8 cellular contexts compared by ENCODE assay signal in the genomic region with DNA sequence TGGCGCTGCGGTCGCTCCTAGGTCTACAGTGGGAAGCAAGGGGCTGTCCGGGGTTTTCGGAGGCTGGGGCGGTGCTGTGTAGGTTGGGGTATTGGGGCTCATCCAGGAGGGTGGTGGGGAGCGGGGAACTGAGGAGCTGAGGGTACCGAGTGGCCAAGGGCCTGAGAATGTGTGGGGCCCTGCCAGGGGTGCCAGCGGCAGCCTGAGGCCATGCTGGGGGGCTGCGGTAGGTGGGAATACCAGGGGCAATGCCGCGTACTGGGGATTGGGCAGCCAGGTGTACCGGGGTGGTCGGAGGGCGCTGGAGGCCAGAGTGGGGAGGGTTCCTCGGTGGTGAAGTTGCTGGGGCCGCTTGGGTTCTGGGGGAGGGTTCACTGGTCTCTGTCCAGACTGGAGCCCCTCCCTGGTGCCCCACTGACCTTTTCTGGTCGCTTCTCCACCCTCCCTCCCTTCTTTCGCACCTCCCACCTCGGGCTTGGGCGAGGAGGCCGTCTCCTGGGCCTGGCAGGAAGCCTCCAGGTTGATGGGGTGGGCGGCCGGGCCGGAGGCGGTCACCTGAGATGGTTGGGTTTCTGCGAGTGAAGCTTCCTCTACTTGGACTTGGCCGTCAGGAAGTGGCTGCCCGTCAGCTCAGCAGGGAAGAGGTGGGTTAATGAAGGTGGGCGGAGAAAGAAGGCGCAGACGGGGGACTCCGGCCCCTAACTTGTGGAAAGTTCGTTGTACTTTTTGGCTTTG. TPM values are rescaled to one million over a fixed set of nuclear protein-coding genes. Genes with fewer than 3 reads are reported as not detected.
DNase-seq lines count a peak whose midpoint lies in the region; ATAC-seq, FAIRE-seq and TF ChIP-seq lines count a peak whose summit lies in the region.

No MANE protein-coding gene starts in this region.

- CTCF ChIA-PET in endothelial cell of umbilical vein (lab: Charles Lee): no interaction called here

- FAIRE-seq in endothelial cell of umbilical vein (lab: Jason Lieb, UNC): peak; percentile 56

- H3K9me3 ChIP-seq in SJSA1 (replicated peaks) (no peaks in the 10 kb centered on the region), endothelial cell of umbilical vein (replicated peaks; ENCODE audit: control insufficient read depth, insufficient read depth, low read length) (no peaks in the 10 kb centered on the region)

- TSS peak; percentile 79 for BruUV-seq in endothelial cell of umbilical vein (replicated peaks; lab: Mats Ljungman, UMichigan)

- H3K36me3 ChIP-seq in SJSA1 (peaks cover 45% of the 10 kb centered on the region), endothelial cell of umbilical vein (ENCODE audit: control insufficient read depth in 2 of 2, extremely low read depth in 1 of 2, insufficient read depth in 2 of 2, low read length in 2 of 2) (peaks cover 10 to 29% of the 10 kb centered on the region in 2 experiments)

- H3K27me3 ChIP-seq in SJSA1 (replicated peaks) (no peaks in the 10 kb centered on the region), endothelial cell of umbilical vein (ENCODE audit: control insufficient read depth in 2 of 2, insufficient read depth in 2 of 2, low read length in 2 of 2) (no peaks in the 10 kb centered on the region)

- H3K27ac ChIP-seq in SJSA1 (peak overlapping the region; percentile 76), endothelial cell of umbilical vein (ENCODE audit: insufficient read depth, low read depth, low read length) (peak overlapping the region; percentile 89)

- H3K9me3 Mint-ChIP-seq in natural killer cell: no peaks in the 10 kb centered on the region

- H3K9me1 ChIP-seq in endothelial cell of umbilical vein (replicated peaks; ENCODE audit: control insufficient read depth, extremely low read depth, insufficient read depth, low read length): no peaks in the 10 kb centered on the region

- H3K36me3 Mint-ChIP-seq in natural killer cell: no peaks in the 10 kb centered on the region

- TF ChIP-seq CTCF in endothelial cell of umbilical vein (IDR thresholded peaks at IDR 0.05; ENCODE audit: extremely low read depth in 1 of 2, insufficient read depth in 1 of 2, low read depth in 1 of 2, low read length in 2 of 2) (no peak), natural killer cell (IDR thresholded peaks at IDR 0.05) (no peak)

- peak; percentile 31 for DNase-seq in activated T-cell treated with anti-CD3 and anti-CD28 coated beads, Interleukin-2, amount 50 U/mL, for 1 hour
- DNase-seq in activated T-cell treated with anti-CD3 and anti-CD28 coated beads for 4 hours (no peak), SJSA1 (ENCODE audit: low read depth in 1 of 2, low spot score in 2 of 2) (peak in 1 of 2 experiments; percentile 27), endothelial cell of umbilical vein (ENCODE audit: low read depth, low spot score) (peak; percentile 52), natural killer cell (peak; percentile 36), cerebellar nuclear complex (lab: John Stamatoyannopoulos, UW) (no peak), T-helper 9 cell (no peak)

- POLR2A ChIA-PET in endothelial cell of umbilical vein (lab: Charles Lee): no interaction called here

- intact Hi-C loops in endothelial cell of umbilical vein (cut with micrococcal nuclease) (loop anchor here (5.0 kb wide), 1 partner anchor 200 kb away; a partner anchor contains a TSS), natural killer cell (cut with micrococcal nuclease) (loop anchor here (2.0 to 10.0 kb wide), 4 partner anchors 65 to 1103 kb away; a partner anchor contains a TSS)

- dilution Hi-C loops in endothelial cell of umbilical vein (cut with MboI; ENCODE audit: extremely low pct_ligation_motif_present, low sequenced_read_pairs): no loop called here

- no peak for TF ChIP-seq POLR2A in endothelial cell of umbilical vein (IDR thresholded peaks at IDR 0.05; ENCODE audit: low read depth, low read length)

- H3K4me3 Mint-ChIP-seq in natural killer cell: peak overlapping the region; percentile 92

- H3K27me3 Mint-ChIP-seq in natural killer cell (ENCODE audit: low read depth in 2 of 2): no peaks in the 10 kb centered on the region

- peak overlapping the region; percentile 71 for H3K4me2 ChIP-seq in endothelial cell of umbilical vein (ENCODE audit: insufficient read depth, low read length)

- H3K4me1 Mint-ChIP-seq in natural killer cell: peaks cover 21 to 40% of the 10 kb centered on the region in 2 donors

- H3K4me3 ChIP-seq in SJSA1: peak overlapping the region; percentile 83
- H3K4me3 ChIP-seq in endothelial cell of umbilical vein (replicated peaks in 1 of 3; ENCODE audit: insufficient read depth in 1 of 3, low read depth in 1 of 3, low read length in 3 of 3): peak overlapping the region; percentile 76 to 96 (median 90)

- no peak overlapping the region for H2AFZ ChIP-seq in endothelial cell of umbilical vein (ENCODE audit: low read depth, low read length)

- H3K4me1 ChIP-seq in SJSA1 (replicated peaks): peaks cover 9% of the 10 kb centered on the region
- H3K4me1 ChIP-seq in endothelial cell of umbilical vein (ENCODE audit: control insufficient read depth, extremely low read depth, insufficient read depth, low read length): peaks cover 2% of the 10 kb centered on the region

- peak; percentile 35 for ATAC-seq in HG02588 (IDR thresholded peaks at IDR 0.05; ENCODE audit: unreplicated experiment)
- peak; percentile 8 to 22 (median 14) for ATAC-seq in natural killer cell

- H4K20me1 ChIP-seq in endothelial cell of umbilical vein (replicated peaks; ENCODE audit: control insufficient read depth, extremely low read depth, insufficient read depth, low read length): no peaks in the 10 kb centered on the region

- H3K79me2 ChIP-seq in endothelial cell of umbilical vein (ENCODE audit: control insufficient read depth, insufficient read depth, low read length): peaks cover 47% of the 10 kb centered on the region

- H3K9ac ChIP-seq in endothelial cell of umbilical vein (replicated peaks; ENCODE audit: extremely low read depth, insufficient read depth, low read length): peak overlapping the region; percentile 97

- peak overlapping the region; percentile 87 to 93 for H3K27ac Mint-ChIP-seq in natural killer cell

TF ChIP-seq in endothelial cell of umbilical vein, 7 proteins besides CTCF, POLR2A, EP300 and RAD21:
- TF ChIP-seq MYC (IDR thresholded peaks at IDR 0.05; ENCODE audit: low read depth, low read length) (no peak), FOS (IDR thresholded peaks at IDR 0.05; ENCODE audit: borderline replicate concordance, insufficient read depth, low read length) (no peak), EZH2 (IDR thresholded peaks at IDR 0.05; ENCODE audit: borderline replicate concordance, low read depth, low read length, severe bottlenecking) (no peak), POLR2AphosphoS5 (IDR thresholded peaks at IDR 0.05; ENCODE audit: insufficient read depth, low read depth, low read length) (no peak), GATA2 (IDR thresholded peaks at IDR 0.05; ENCODE audit: insufficient read depth, insufficient read length, low read depth, low read length) (no peak), JUN (IDR thresholded peaks at IDR 0.05; ENCODE audit: borderline replicate concordance, insufficient read depth, insufficient read length, low read depth) (no peak)
- TF ChIP-seq, protein P1, sequence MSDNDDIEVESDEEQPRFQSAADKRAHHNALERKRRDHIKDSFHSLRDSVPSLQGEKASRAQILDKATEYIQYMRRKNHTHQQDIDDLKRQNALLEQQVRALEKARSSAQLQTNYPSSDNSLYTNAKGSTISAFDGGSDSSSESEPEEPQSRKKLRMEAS (IDR thresholded peaks at IDR 0.05; ENCODE audit: insufficient read depth, insufficient read length): no peak
TF ChIP-seq in endothelial cell of umbilical vein: peak in this region for 0.

RNA-seq across cellular contexts. Expression of a gene that starts 0.9 kb away (rescaled TPM):
- 26.9 and 38.0 TPM in 2 replicates for total RNA-seq in SJSA1 (2014; rRNA removed; shearing (Covaris generic))
- total RNA-seq in endothelial cell of umbilical vein: 39.7 and 45.5 TPM in 2 replicates
- polyA plus RNA-seq in endothelial cell of umbilical vein: 25.9 TPM in 2 replicates
- polyA plus RNA-seq in endothelial cell of umbilical vein (2011; cell fraction: cytosol; rRNA removed): 13.3 and 21.4 TPM in 2 replicates
- polyA plus RNA-seq in endothelial cell of umbilical vein (2011; cell fraction: nucleus; rRNA removed): 184 and 189 TPM in 2 replicates
- 23.6 and 32.2 TPM in 2 replicates for polyA plus RNA-seq in endothelial cell of umbilical vein (2012)
- 8.8 and 12.6 TPM in 2 replicates for polyA minus RNA-seq in endothelial cell of umbilical vein
- 6.5 TPM for polyA minus RNA-seq in endothelial cell of umbilical vein (2011; cell fraction: cytosol; rRNA and poly(A)+ RNA removed)
- polyA minus RNA-seq in endothelial cell of umbilical vein (2011; cell fraction: nucleus; rRNA and poly(A)+ RNA removed): 19.0 and 28.8 TPM in 2 replicates
- total RNA-seq in natural killer cell: 100 to 1,000 TPM; 120 to 141 (median 121) TPM

RNA-seq across cellular contexts. Expression of a gene that starts 22.6 kb away (rescaled TPM):
- total RNA-seq in SJSA1 (2014; rRNA removed; shearing (Covaris generic)): not detected in 2 replicates
- total RNA-seq in endothelial cell of umbilical vein (not detected in 2 replicates), natural killer cell (1 to 10 TPM in 2 of 3 donors, under 1 TPM in 1; 0.79 to 1.8 (median 1.5) TPM)
- 0.10 TPM in 1 of 2 replicates, not detected in the other for polyA plus RNA-seq in endothelial cell of umbilical vein
- polyA plus RNA-seq in endothelial cell of umbilical vein (2011; cell fraction: cytosol; rRNA removed): not detected in 2 replicates
- 0.11 and 0.29 TPM in 2 replicates for polyA plus RNA-seq in endothelial cell of umbilical vein (2011; cell fraction: nucleus; rRNA removed)
- polyA plus RNA-seq in endothelial cell of umbilical vein (2012): not detected in 2 replicates
- polyA minus RNA-seq in endothelial cell of umbilical vein: 0.19 TPM in 1 of 2 replicates, not detected in the other
- not detected for polyA minus RNA-seq in endothelial cell of umbilical vein (2011; cell fraction: cytosol; rRNA and poly(A)+ RNA removed)
- polyA minus RNA-seq in endothelial cell of umbilical vein (2011; cell fraction: nucleus; rRNA and poly(A)+ RNA removed): not detected in 2 replicates

RNA-seq across cellular contexts. Expression of a gene that starts 55.3 kb away (rescaled TPM):
- not detected in 2 replicates for total RNA-seq in SJSA1 (2014; rRNA removed; shearing (Covaris generic))
- not detected in 2 replicates for total RNA-seq in endothelial cell of umbilical vein
- polyA plus RNA-seq in endothelial cell of umbilical vein: not detected in 2 replicates
- not detected in 2 replicates for polyA plus RNA-seq in endothelial cell of umbilical vein (2011; cell fraction: cytosol; rRNA removed)
- not detected in 2 replicates for polyA plus RNA-seq in endothelial cell of umbilical vein (2011; cell fraction: nucleus; rRNA removed)
- not detected in 2 replicates for polyA plus RNA-seq in endothelial cell of umbilical vein (2012)
- not detected in 2 replicates for polyA minus RNA-seq in endothelial cell of umbilical vein
- not detected for polyA minus RNA-seq in endothelial cell of umbilical vein (2011; cell fraction: cytosol; rRNA and poly(A)+ RNA removed)
- polyA minus RNA-seq in endothelial cell of umbilical vein (2011; cell fraction: nucleus; rRNA and poly(A)+ RNA removed): not detected in 2 replicates
- 100 to 1,000 TPM in 2 of 3 donors, 10 to 100 TPM in 1; 73.7 to 114 (median 107) TPM for total RNA-seq in natural killer cell

Comparison
In these comparisons a context has a peak if more than half of its experiments do, and no peak if none do; other contexts are left out.
1. DNase-seq: peak in activated T-cell treated with anti-CD3 and anti-CD28 coated beads, Interleukin-2, amount 50 U/mL, for 1 hour (single experiment), endothelial cell of umbilical vein (single experiment) and natural killer cell (single experiment); none in activated T-cell treated with anti-CD3 and anti-CD28 coated beads for 4 hours (single experiment), cerebellar nuclear complex (0 of 2) and T-helper 9 cell (single experiment).
2. RNA of a gene that starts 55.3 kb away (total RNA-seq): 73.7 to 114 TPM in natural killer cell; not detected in SJSA1 and not detected in endothelial cell of umbilical vein; every median in the first group is over 10 times any median in the second.